ENCODE assay signal across 9 cellular contexts in the genomic region with DNA sequence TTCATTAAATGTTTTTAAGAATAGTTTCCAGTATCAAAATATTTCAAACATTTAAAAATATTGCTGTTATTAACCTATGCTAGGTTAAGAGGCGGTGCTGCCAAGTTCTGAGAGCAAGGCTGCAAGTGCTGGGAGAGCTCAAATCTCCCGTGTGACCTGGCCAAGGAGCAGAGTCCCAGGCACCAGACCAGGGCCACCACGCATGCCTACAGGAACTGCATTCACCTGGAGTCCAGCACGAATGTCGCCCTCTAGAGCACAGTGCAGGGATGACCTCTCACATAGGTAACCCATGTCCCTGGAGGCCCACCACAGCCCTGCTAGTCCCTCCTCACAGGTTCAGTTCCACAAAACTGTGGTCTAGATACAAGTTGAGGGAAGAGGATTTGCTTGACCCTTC.
DNase-seq lines count a peak whose midpoint lies in the region; ATAC-seq and TF ChIP-seq lines count a peak whose summit lies in the region.
"Had no signal": no experiment of that assay in that cellular context is flagged by ENCODE, and none has a peak within 500 bp of the region (broad histone marks: within the 10 kb centered on the region; RNA-seq: fewer than 3 reads in every experiment).

No MANE protein-coding gene starts in this region.

- no peak overlapping the region for H3K4me3 ChIP-seq in OCI-LY1 (ENCODE audit: low read depth, low read length, poor library complexity, severe bottlenecking)
- H3K4me3 ChIP-seq in effector memory CD4-positive, alpha-beta T cell (ENCODE audit: insufficient read depth, low read depth, low read length, poor library complexity, severe bottlenecking) = no peak overlapping the region

- no peaks in the 10 kb centered on the region for H3F3A ChIP-seq in OCI-LY1 (ENCODE audit: insufficient read depth, low read length)

- H4K20me1 ChIP-seq in OCI-LY1 (ENCODE audit: insufficient read depth, low read length) = no peaks in the 10 kb centered on the region

- H3K36me3 Mint-ChIP-seq in CD14-positive monocyte = no peaks in the 10 kb centered on the region
- H3K36me3 Mint-ChIP-seq: IgD-negative memory B cell had no signal

- ATAC-seq in GM18502 (IDR thresholded peaks at IDR 0.05; ENCODE audit: poor library complexity, unreplicated experiment) = peak; percentile 94
- peak; percentile 94 for ATAC-seq in HG02642 (IDR thresholded peaks at IDR 0.05; ENCODE audit: poor library complexity, unreplicated experiment)

- H3K9me3 Mint-ChIP-seq in CD14-positive monocyte = peaks cover 6 to 15% (median 9%) of the 10 kb centered on the region in 7 donors

- H2AFZ ChIP-seq in OCI-LY1 (ENCODE audit: low read length) = no peak overlapping the region

- no peak for DNase-seq in CD14-positive monocyte (ENCODE audit: low spot score)
- peak; percentile 80 for DNase-seq in islet precursor cell
- no peak for DNase-seq in Ammon's horn (ENCODE audit: low spot score)
- DNase-seq in effector memory CD4-positive, alpha-beta T cell = no peak
- no peak for DNase-seq in cerebellum (ENCODE audit: low spot score)

- H3K27me3 ChIP-seq in OCI-LY1 (ENCODE audit: insufficient read depth, low read length) = peaks cover 6% of the 10 kb centered on the region; the same call in 1 of the 2 replicates
- H3K27me3 ChIP-seq in effector memory CD4-positive, alpha-beta T cell (replicated peaks; ENCODE audit: control insufficient read depth, insufficient read depth, low read length, poor library complexity, severe bottlenecking) = no peaks in the 10 kb centered on the region

- H3K9me2 ChIP-seq in OCI-LY1 (ENCODE audit: low read depth, low read length) = no peaks in the 10 kb centered on the region

- H3K4me2 ChIP-seq in OCI-LY1 (ENCODE audit: low read length) = no peak overlapping the region

- no peaks in the 10 kb centered on the region for H3K4me1 ChIP-seq in OCI-LY1 (ENCODE audit: insufficient read depth, low read length, severe bottlenecking)
- no peaks in the 10 kb centered on the region for H3K4me1 ChIP-seq in effector memory CD4-positive, alpha-beta T cell (ENCODE audit: control insufficient read depth, insufficient read depth, low read length, poor library complexity, severe bottlenecking)

- no peaks in the 10 kb centered on the region for H3K79me2 ChIP-seq in OCI-LY1 (ENCODE audit: insufficient read depth, low read length)

- H3K27me3 Mint-ChIP-seq in CD14-positive monocyte (ENCODE audit: low read depth in 3 of 3) = peaks cover 1 to 3% (median 2%) of the 10 kb centered on the region in 3 donors
- H3K27me3 Mint-ChIP-seq: IgD-negative memory B cell had no signal

- peaks cover 4% of the 10 kb centered on the region for H3K4me1 Mint-ChIP-seq in CD14-positive monocyte

- no peaks in the 10 kb centered on the region for H3K36me3 ChIP-seq in OCI-LY1 (ENCODE audit: insufficient read depth, low read length)
- H3K36me3 ChIP-seq in effector memory CD4-positive, alpha-beta T cell (ENCODE audit: control insufficient read depth, insufficient read depth, low read length) = no peaks in the 10 kb centered on the region

- no peak overlapping the region for H3K9ac ChIP-seq in OCI-LY1 (ENCODE audit: low read length)

- peak; percentile 75 for TF ChIP-seq CTCF in CD14-positive monocyte (IDR thresholded peaks at IDR 0.05)
- peak; percentile 67 for TF ChIP-seq CTCF in OCI-LY1 (IDR thresholded peaks at IDR 0.05; ENCODE audit: low read length)

- no peak overlapping the region for H3K27ac ChIP-seq in OCI-LY1 (ENCODE audit: low read depth, low read length, poor library complexity, severe bottlenecking)
- no peak overlapping the region for H3K27ac ChIP-seq in effector memory CD4-positive, alpha-beta T cell (ENCODE audit: insufficient read depth, low read length, poor library complexity, severe bottlenecking)

- intact Hi-C loops in CD14-positive monocyte (cut with micrococcal nuclease) = no loop called here

- no peak overlapping the region for H3K4me3 Mint-ChIP-seq in CD14-positive monocyte
- H3K4me3 Mint-ChIP-seq: IgD-negative memory B cell had no signal

- no peak overlapping the region for H3K27ac Mint-ChIP-seq in CD14-positive monocyte
- H3K27ac Mint-ChIP-seq: IgD-negative memory B cell had no signal

- no peaks in the 10 kb centered on the region for H3K9me3 ChIP-seq in OCI-LY1 (ENCODE audit: low read length)
- H3K9me3 ChIP-seq in effector memory CD4-positive, alpha-beta T cell (ENCODE audit: control insufficient read depth, low read length) = no peaks in the 10 kb centered on the region
